Comparison of ENCODE assay signal across 22 cellular contexts in the genomic region with DNA sequence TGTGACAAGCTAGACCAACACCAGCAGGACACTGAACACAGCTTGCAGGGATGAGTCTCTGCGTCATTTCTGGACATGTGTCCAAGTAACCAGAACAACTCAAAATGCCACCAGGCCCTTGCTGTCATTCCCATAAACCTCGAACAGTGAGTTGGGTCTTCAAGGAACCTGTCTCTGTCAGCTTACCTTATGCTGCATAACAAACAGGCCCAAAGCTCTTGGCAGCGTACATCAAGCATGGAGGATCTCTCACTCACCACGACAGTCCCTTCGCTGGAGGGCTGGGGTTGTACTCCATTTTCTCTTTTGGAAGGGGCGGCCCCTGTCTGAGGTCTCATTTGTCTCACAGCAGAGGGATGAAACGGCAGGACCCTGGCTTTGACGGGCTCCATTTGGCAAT. TPM values are rescaled to one million over a fixed set of nuclear protein-coding genes. Genes with fewer than 3 reads are reported as not detected.
A peak's percentile ranks its signal among the peaks of the same experiment; 100 is the strongest.
DNase-seq lines count a peak whose midpoint lies in the region; ATAC-seq, FAIRE-seq and TF ChIP-seq lines count a peak whose summit lies in the region.
"Had no signal": no experiment of that assay in that cellular context is flagged by ENCODE, and none has a peak within 500 bp of the region (broad histone marks: within the 10 kb centered on the region; RNA-seq: fewer than 3 reads in every experiment).

No MANE protein-coding gene starts in this region.

- H3K23me2 ChIP-seq in H1 (ENCODE audit: low read depth, low read length), result peaks cover 2% of the 10 kb centered on the region; the same call in 1 of the 2 replicates

- no peak for TF ChIP-seq POLR2A in HepG2 (IDR thresholded peaks at IDR 0.05; ENCODE audit: insufficient read depth in 1 of 2, low read depth in 2 of 2, low read length in 2 of 2)
- no peak for TF ChIP-seq POLR2A in right lobe of liver (IDR thresholded peaks at IDR 0.05)
- TF ChIP-seq POLR2A in H1 (IDR thresholded peaks at IDR 0.05; ENCODE audit: control extremely low read depth in 1 of 2, low read depth in 2 of 2, low read length in 2 of 2), result no peak
- TF ChIP-seq POLR2A in stomach (IDR thresholded peaks at IDR 0.05), result no peak

- no peak overlapping the region for H4K12ac ChIP-seq in trophoblast cell (ENCODE audit: low read depth, low read length)

- H3K4me2 ChIP-seq in HepG2 (ENCODE audit: low read depth, low read length) (no peak overlapping the region), H1 (ENCODE audit: insufficient read depth in 1 of 2, low read depth in 2 of 2, low read length in 2 of 2) (no peak overlapping the region), trophoblast cell (ENCODE audit: low read length) (no peak overlapping the region)
- H3K4me2 ChIP-seq: A549; BLaER1 treated with 17β-estradiol and CSF1 and Interleukin-3, amounts not matched to agents 10 nM and 100 nM had no signal

- no peak overlapping the region for H2AK5ac ChIP-seq in H1 (ENCODE audit: low read depth, low read length)
- no peak overlapping the region for H2AK5ac ChIP-seq in trophoblast cell (ENCODE audit: low read length)

- no peak overlapping the region for H4K5ac ChIP-seq in H1 (ENCODE audit: insufficient read length, low read depth, low read length)

- no peak overlapping the region for H3K4ac ChIP-seq in H1 (replicated peaks; ENCODE audit: insufficient read length, low read depth, low read length)
- H3K4ac ChIP-seq in trophoblast cell (ENCODE audit: low read depth, low read length), result no peak overlapping the region

- no peak for DNase-seq in HepG2 (ENCODE audit: low spot score)
- DNase-seq in right lobe of liver, result no peak
- DNase-seq in H1 (ENCODE audit: low read depth in 1 of 2, low spot score in 2 of 2), result no peak
- DNase-seq in trophoblast cell, result peak; percentile 34 to 51
- no peak for DNase-seq in stomach
- DNase-seq in right atrium auricular region (ENCODE audit: low spot score), result no peak
- DNase-seq: AML-193; Caco-2; Calu3; CD4-positive, alpha-beta T cell; CD8-positive, alpha-beta T cell; DMS79 treated with DMSO at 0.1 percent for 48 hours; GF-D8 had no signal

- no TSS peak for BruUV-seq in HepG2 (replicated peaks; lab: Mats Ljungman, UMichigan)

- H2BK5ac ChIP-seq in H1 (ENCODE audit: low read depth, low read length) (no peak overlapping the region), trophoblast cell (ENCODE audit: low read depth, low read length, poor library complexity) (no peak overlapping the region)

- TF ChIP-seq CTCF in HepG2 (CRISPR knock-in tag; IDR thresholded peaks at IDR 0.05) (no peak), right lobe of liver (IDR thresholded peaks at IDR 0.05) (no peak), H1 (IDR thresholded peaks at IDR 0.05; ENCODE audit: control extremely low read depth in 1 of 3, insufficient read depth in 1 of 3, low read depth in 1 of 3, low read length in 3 of 3) (no peak), stomach (IDR thresholded peaks at IDR 0.05) (no peak), right atrium auricular region (IDR thresholded peaks at IDR 0.05) (no peak)

- no peak overlapping the region for H3K9ac ChIP-seq in HepG2 (ENCODE audit: insufficient read depth, low read depth, low read length)
- no peak overlapping the region for H3K9ac ChIP-seq in H1 (replicated peaks in 1 of 4; ENCODE audit: extremely low read depth in 1 of 4, low read depth in 3 of 4, low read length in 3 of 4)
- no peak overlapping the region for H3K9ac ChIP-seq in trophoblast cell (ENCODE audit: low read length)
- H3K9ac ChIP-seq: BLaER1 treated with 17β-estradiol and CSF1 and Interleukin-3, amounts not matched to agents 10 nM and 100 nM had no signal

- H3K56ac ChIP-seq in H1 (replicated peaks; ENCODE audit: insufficient read length, low read depth, low read length), result no peak overlapping the region

- FAIRE-seq in HepG2 (lab: Jason Lieb, UNC) (no peak), H1 (lab: Jason Lieb, UNC) (no peak)
- FAIRE-seq: A549, D721Med, G401.6, GM12891, GM19239 had no signal

- intact Hi-C loops in HepG2 (cut with micrococcal nuclease; ENCODE audit: unreplicated experiment), result no loop called here
- intact Hi-C loops in right lobe of liver (cut with DNase I), result no loop called here
- intact Hi-C loops in stomach (cut with DNase I; ENCODE audit: low total_unique reads), result loop anchor here (10.0 kb wide), 1 partner anchor 174 kb away; no protein-coding TSS in a partner anchor

- H3K79me2 ChIP-seq in HepG2 (ENCODE audit: insufficient read depth, low read length) (no peaks in the 10 kb centered on the region), H1 (ENCODE audit: control insufficient read depth in 1 of 2, insufficient read depth in 2 of 2, low read length in 2 of 2) (no peaks in the 10 kb centered on the region), trophoblast cell (ENCODE audit: control insufficient read depth, insufficient read depth, low read length, poor library complexity) (peaks cover 1% of the 10 kb centered on the region)

- CTCF ChIA-PET in HepG2 (lab: Yijun Ruan, JAX; ENCODE audit: low intra/inter-chr PET ratio, low total read pairs) (no interaction called here), H1 (lab: Charles Lee; ENCODE audit: partially characterized antibody) (interaction anchor here (1.0 to 2.9 kb wide), 5 partner anchors 10 to 345 kb away, joined by 3 to 17 read pairs (median 4); no protein-coding TSS in a partner anchor)

- H3K36me3 ChIP-seq in HepG2 (replicated peaks in 1 of 2; ENCODE audit: control insufficient read depth in 1 of 2, insufficient read depth in 2 of 2, low read length in 2 of 2) (no peaks in the 10 kb centered on the region), right lobe of liver (no peaks in the 10 kb centered on the region), H1 (ENCODE audit: control insufficient read depth in 2 of 4, insufficient read depth in 4 of 4, low read length in 3 of 4) (peaks cover 0 to 4% (median 0%) of the 10 kb centered on the region in 4 experiments; a peak in 1 of 8 replicates), trophoblast cell (ENCODE audit: control insufficient read depth in 1 of 2, insufficient read depth in 2 of 2, low read length in 2 of 2) (peaks cover 0 to 6% of the 10 kb centered on the region in 2 experiments), stomach (peaks cover 0 to 12% (median 0%) of the 10 kb centered on the region in 4 donors), right atrium auricular region (peaks cover 4% of the 10 kb centered on the region)

- no peak overlapping the region for H4K8ac ChIP-seq in H1 (ENCODE audit: extremely low read depth, insufficient read depth, low read length)
- H4K8ac ChIP-seq in trophoblast cell (ENCODE audit: low read depth, low read length), result no peak overlapping the region

- 58% methylated on average over 7 of the region's 8 CpGs for WGBS in HepG2 (ENCODE audit: low lambda C conversion rate)
- 62% methylated on average over 2 of the region's 8 CpGs for WGBS in right lobe of liver (ENCODE audit: insufficient coverage, low coverage, low lambda C conversion rate, missing lambda C conversion rate)
- 92% methylated on average over 8 of the region's 8 CpGs; no CpG with 5 or more reads in 1 of the 2 experiments for WGBS in H1 (ENCODE audit: extremely low coverage in 1 of 2, insufficient coverage in 1 of 2, insufficient read length in 1 of 2, insufficient replicate concordance in 2 of 2, low coverage in 1 of 2, low lambda C conversion rate in 2 of 2, missing lambda C conversion rate in 1 of 2), 2 experiments
- WGBS in trophoblast cell (ENCODE audit: extremely low coverage, insufficient coverage, insufficient read length), result no CpG with 5 or more reads among the region's 8 CpGs
- 94 to 100% (median 97%) methylated on average over 8 of the region's 8 CpGs for WGBS in stomach, 5 donors

- H3K4me1 ChIP-seq in HepG2 (ENCODE audit: insufficient read depth, low read length) (no peaks in the 10 kb centered on the region), right lobe of liver (no peaks in the 10 kb centered on the region), H1 (replicated peaks in 1 of 4; ENCODE audit: control insufficient read depth in 3 of 4, insufficient read depth in 4 of 4, low read length in 3 of 4) (peaks cover 0 to 12% (median 6%) of the 10 kb centered on the region in 4 experiments; a peak in 6 of 7 replicates), trophoblast cell (ENCODE audit: control insufficient read depth in 1 of 2, insufficient read depth in 2 of 2, low read length in 2 of 2) (no peaks in the 10 kb centered on the region), stomach (peaks cover 0 to 22% (median 18%) of the 10 kb centered on the region in 4 donors), right atrium auricular region (peaks cover 0 to 10% of the 10 kb centered on the region in 2 donors)
- H3K4me1 ChIP-seq: A549, Caco-2 had no signal

- no peak overlapping the region for H3K4me3 ChIP-seq in HepG2 (replicated peaks in 1 of 3; ENCODE audit: insufficient read depth in 1 of 3, low read depth in 2 of 3, low read length in 3 of 3)
- H3K4me3 ChIP-seq in right lobe of liver, result no peak overlapping the region
- H3K4me3 ChIP-seq in H1 (ENCODE audit: extremely low read depth in 1 of 4, insufficient read depth in 2 of 4, low read depth in 3 of 4, low read length in 4 of 4), result no peak overlapping the region
- H3K4me3 ChIP-seq in trophoblast cell (ENCODE audit: low read depth, low read length), result no peak overlapping the region
- no peak overlapping the region for H3K4me3 ChIP-seq in stomach
- H3K4me3 ChIP-seq in right atrium auricular region, result no peak overlapping the region
- H3K4me3 ChIP-seq: A549; BLaER1 treated with 17β-estradiol and CSF1 and Interleukin-3, amounts not matched to agents 10 nM and 100 nM had no signal

- H3K9me3 ChIP-seq in HepG2 (ENCODE audit: low read length) (no peaks in the 10 kb centered on the region), right lobe of liver (no peaks in the 10 kb centered on the region), H1 (ENCODE audit: insufficient read depth in 2 of 2, low read depth in 1 of 2, low read length in 1 of 2) (peaks cover 0 to 2% of the 10 kb centered on the region in 2 experiments; a peak in 1 of 4 replicates), trophoblast cell (ENCODE audit: insufficient read depth, low read depth, low read length) (peaks cover 14% of the 10 kb centered on the region), stomach (peaks cover 0 to 12% (median 2%) of the 10 kb centered on the region in 4 donors), right atrium auricular region (no peaks in the 10 kb centered on the region)
- H3K9me3 ChIP-seq: A549, Caco-2 had no signal

- H3K27ac ChIP-seq in HepG2 (ENCODE audit: extremely low read length, insufficient read depth, low read length) (no peak overlapping the region), right lobe of liver (no peak overlapping the region), H1 (ENCODE audit: low read depth, low read length) (no peak overlapping the region), trophoblast cell (ENCODE audit: low read depth, low read length) (no peak overlapping the region), stomach (no peak overlapping the region), right atrium auricular region (no peak overlapping the region)
- H3K27ac ChIP-seq: 22Rv1; A549; BLaER1 treated with 17β-estradiol and CSF1 and Interleukin-3, amounts not matched to agents 10 nM and 100 nM; C4-2B had no signal

- TF ChIP-seq RAD21 in HepG2 (CRISPR knock-in tag; IDR thresholded peaks at IDR 0.05) (no peak), H1 (IDR thresholded peaks at IDR 0.05 in 1 of 2, conservative IDR thresholded peaks at IDR 0.05 in 1 of 2; ENCODE audit: low read depth in 2 of 2, low read length in 2 of 2) (no peak)

- H4K20me1 ChIP-seq in HepG2 (ENCODE audit: insufficient read depth, low read length) (no peaks in the 10 kb centered on the region), H1 (replicated peaks in 1 of 2; ENCODE audit: control insufficient read depth in 1 of 2, insufficient read depth in 2 of 2, low read length in 2 of 2) (peaks cover 3 to 8% of the 10 kb centered on the region in 2 experiments)

- H2BK120ac ChIP-seq in H1 (replicated peaks; ENCODE audit: low read depth, low read length) (no peak overlapping the region), trophoblast cell (ENCODE audit: insufficient read depth, low read length, poor library complexity) (no peak overlapping the region)

- H4K91ac ChIP-seq in H1 (replicated peaks; ENCODE audit: insufficient read length, low read length) (no peak overlapping the region), trophoblast cell (ENCODE audit: low read depth, low read length) (no peak overlapping the region)

- H2BK12ac ChIP-seq in H1 (ENCODE audit: low read depth, low read length) (peak overlapping the region; percentile 20; the same call in 1 of the 2 replicates), trophoblast cell (ENCODE audit: low read length) (no peak overlapping the region)

- in situ Hi-C loops in HepG2 (cut with HindIII; ENCODE audit: extremely low pct_ligation_motif_present, low pct_unique_long_range_greater_than_20kb), result no loop called here

- H3K79me1 ChIP-seq in H1 (ENCODE audit: low read depth, low read length), result no peaks in the 10 kb centered on the region
- H3K79me1 ChIP-seq in trophoblast cell (ENCODE audit: low read length), result peaks cover 2% of the 10 kb centered on the region

- H2BK15ac ChIP-seq in H1 (ENCODE audit: low read length), result no peak overlapping the region

- no peak for ATAC-seq in HepG2
- no peak for ATAC-seq in right lobe of liver
- ATAC-seq: A549; CD8-positive, alpha-beta T cell had no signal

- H2AFZ ChIP-seq in HepG2 (ENCODE audit: low read length), result no peak overlapping the region
- H2AFZ ChIP-seq in H1 (ENCODE audit: low read length), result no peak overlapping the region
- no peak overlapping the region for H2AFZ ChIP-seq in trophoblast cell (ENCODE audit: insufficient read depth, low read length, poor library complexity)

- POLR2A ChIA-PET in HepG2 (lab: Yijun Ruan, JAX), result no interaction called here
- POLR2A ChIA-PET in H1 (lab: Charles Lee; ENCODE audit: partially characterized antibody), result no interaction called here

- H2BK20ac ChIP-seq in H1 (ENCODE audit: low read length), result no peak overlapping the region

- H3K27me3 ChIP-seq in HepG2 (ENCODE audit: control insufficient read depth in 1 of 2, insufficient read depth in 2 of 2, low read length in 2 of 2), result peaks cover 5 to 64% of the 10 kb centered on the region in 2 experiments
- no peaks in the 10 kb centered on the region for H3K27me3 ChIP-seq in right lobe of liver
- H3K27me3 ChIP-seq in H1 (replicated peaks in 1 of 4; ENCODE audit: control insufficient read depth in 3 of 4, extremely low read depth in 1 of 4, insufficient read depth in 3 of 4, low read length in 3 of 4), result peaks cover 0 to 64% (median 46%) of the 10 kb centered on the region in 4 experiments; a peak in 6 of 7 replicates
- H3K27me3 ChIP-seq in trophoblast cell (ENCODE audit: insufficient read depth, low read length), result no peaks in the 10 kb centered on the region
- peaks cover 0 to 11% (median 2%) of the 10 kb centered on the region in 3 donors for H3K27me3 ChIP-seq in stomach
- no peaks in the 10 kb centered on the region for H3K27me3 ChIP-seq in right atrium auricular region

- H3K14ac ChIP-seq in H1 (ENCODE audit: insufficient read length) (no peak overlapping the region), trophoblast cell (ENCODE audit: low read length) (no peak overlapping the region)

- TF ChIP-seq EP300 in HepG2 (IDR thresholded peaks at IDR 0.05; ENCODE audit: low read depth in 2 of 2, low read length in 2 of 2) (no peak), HepG2 (CRISPR knock-in tag; IDR thresholded peaks at IDR 0.05; ENCODE audit: borderline replicate concordance) (no peak), H1 (IDR thresholded peaks at IDR 0.05; ENCODE audit: borderline replicate concordance in 1 of 2, low read depth in 2 of 2, low read length in 2 of 2) (no peak), stomach (IDR thresholded peaks at IDR 0.05) (no peak)

- H3K23ac ChIP-seq in H1 (ENCODE audit: insufficient read length) (no peak overlapping the region), trophoblast cell (ENCODE audit: low read length) (no peak overlapping the region)

- H3K18ac ChIP-seq in H1 (ENCODE audit: extremely low read depth, low read length), result no peak overlapping the region
- no peak overlapping the region for H3K18ac ChIP-seq in trophoblast cell (ENCODE audit: low read length)

RNA-seq across cellular contexts. Expression of a gene that starts 6.8 kb away (rescaled TPM):
- total RNA-seq in HepG2 (2016; rRNA removed; fragmentation: Illumina TruSeq; extraction: Trizol) (not detected in 2 replicates), right lobe of liver (1 to 10 TPM; 2.2 to 8.0 (median 3.6) TPM), stomach (10 to 100 TPM; 10.5 to 99.1 (median 14.2) TPM), right atrium auricular region (10 to 100 TPM; 17.2 to 28.7 TPM)
- not detected in 2 replicates for total RNA-seq in HepG2 (2016; cell fraction: cytosol; rRNA removed; fragmentation: Illumina TruSeq; extraction: Trizol; ENCODE audit: low read depth)
- total RNA-seq in HepG2 (2016; cell fraction: insoluble cytoplasmic fraction; rRNA removed; fragmentation: Illumina TruSeq; extraction: Trizol), result not detected in 2 replicates
- not detected in 2 replicates for total RNA-seq in HepG2 (2016; cell fraction: membrane; rRNA removed; fragmentation: Illumina TruSeq; extraction: Trizol)
- not detected in 2 replicates for total RNA-seq in HepG2 (2016; cell fraction: nucleus; rRNA removed; fragmentation: Illumina TruSeq; extraction: Trizol)
- polyA plus RNA-seq in HepG2 (2011; rRNA removed) (not detected in 2 replicates), H1 (2011; rRNA removed) (14.1 and 21.8 TPM in 2 replicates), stomach (10 to 100 TPM; 41.7 to 51.0 (median 42.9) TPM)
- not detected in 2 replicates for polyA plus RNA-seq in HepG2 (2011; cell fraction: cytosol; rRNA removed)
- 0.10 and 0.23 TPM in 2 replicates for polyA plus RNA-seq in HepG2 (2011; cell fraction: nucleus; rRNA removed)
- polyA plus RNA-seq in HepG2 (2012), result not detected in 2 replicates
- polyA plus RNA-seq in HepG2 (2016; cell fraction: cytosol; fragmentation: Illumina TruSeq; extraction: Trizol; ENCODE audit: low read depth), result not detected in 2 replicates
- polyA plus RNA-seq in HepG2 (2016; cell fraction: insoluble cytoplasmic fraction; fragmentation: Illumina TruSeq; extraction: Trizol; ENCODE audit: low read depth), result not detected in 2 replicates
- not detected in 2 replicates for polyA plus RNA-seq in HepG2 (2016; cell fraction: membrane; fragmentation: Illumina TruSeq; extraction: Trizol; ENCODE audit: low read depth)
- not detected in 2 replicates for polyA plus RNA-seq in HepG2 (2016; cell fraction: nucleus; fragmentation: Illumina TruSeq; extraction: Trizol; ENCODE audit: insufficient read depth, low read depth)
- 17.4 TPM in 1 of 2 replicates, not detected in the other for polyA minus RNA-seq in HepG2 (2011; rRNA and poly(A)+ RNA removed; ENCODE audit: low replicate concordance)
- polyA minus RNA-seq in HepG2 (2011; cell fraction: cytosol; rRNA and poly(A)+ RNA removed), result 0.30 and 0.70 TPM in 2 replicates
- 0.52 TPM in 1 of 2 replicates, not detected in the other for polyA minus RNA-seq in HepG2 (2011; cell fraction: nucleus; rRNA and poly(A)+ RNA removed)
- 12.8 and 16.2 TPM in 2 replicates for total RNA-seq in H1 (2021; fragmentation: NEBNext Ultra II Directional; extraction: Animal tissue kit (Norgen Biotek cat#: 25700))
- 13.5 TPM for polyA plus RNA-seq in H1 (2011; cell fraction: cytosol; rRNA removed)
- 19.1 TPM for polyA plus RNA-seq in H1 (2011; cell fraction: nucleus; rRNA removed)
- polyA plus RNA-seq in H1 (2012, experiment 1 of 2), result 5.5 to 12.0 TPM (median 10.3 TPM) in 4 replicates
- 12.8 TPM for polyA plus RNA-seq in H1 (2012, experiment 2 of 2)
- 12.8 TPM for polyA plus RNA-seq in H1 (2013, experiment 1 of 2)
- polyA plus RNA-seq in H1 (2013, experiment 2 of 2), result 10.8 TPM
- 1.7 and 2.9 TPM in 2 replicates for polyA minus RNA-seq in H1 (2011; rRNA and poly(A)+ RNA removed)
- polyA minus RNA-seq in H1 (2011; cell fraction: cytosol; rRNA and poly(A)+ RNA removed), result 16.9 TPM
- polyA minus RNA-seq in H1 (2011; cell fraction: nucleus; rRNA and poly(A)+ RNA removed), result 23.8 TPM
- polyA plus RNA-seq in trophoblast cell (2013), result 604 and 638 TPM in 2 replicates

RNA-seq across cellular contexts. Expression of a gene that starts 50.4 kb away (rescaled TPM):
- total RNA-seq in HepG2 (2016; rRNA removed; fragmentation: Illumina TruSeq; extraction: Trizol), result 0.36 and 0.55 TPM in 2 replicates
- 0.40 TPM in 1 of 2 replicates, not detected in the other for total RNA-seq in HepG2 (2016; cell fraction: cytosol; rRNA removed; fragmentation: Illumina TruSeq; extraction: Trizol; ENCODE audit: low read depth)
- total RNA-seq in HepG2 (2016; cell fraction: insoluble cytoplasmic fraction; rRNA removed; fragmentation: Illumina TruSeq; extraction: Trizol), result 0.27 and 0.56 TPM in 2 replicates
- 0.31 and 0.65 TPM in 2 replicates for total RNA-seq in HepG2 (2016; cell fraction: membrane; rRNA removed; fragmentation: Illumina TruSeq; extraction: Trizol)
- not detected in 2 replicates for total RNA-seq in HepG2 (2016; cell fraction: nucleus; rRNA removed; fragmentation: Illumina TruSeq; extraction: Trizol)
- 0.78 and 1.5 TPM in 2 replicates for polyA plus RNA-seq in HepG2 (2011; rRNA removed)
- polyA plus RNA-seq in HepG2 (2011; cell fraction: cytosol; rRNA removed), result 2.2 and 3.8 TPM in 2 replicates
- polyA plus RNA-seq in HepG2 (2011; cell fraction: nucleus; rRNA removed), result 3.7 and 3.9 TPM in 2 replicates
- polyA plus RNA-seq in HepG2 (2012), result 1.5 and 2.9 TPM in 2 replicates
- polyA plus RNA-seq in HepG2 (2016; cell fraction: cytosol; fragmentation: Illumina TruSeq; extraction: Trizol; ENCODE audit: low read depth), result 1.1 and 1.5 TPM in 2 replicates
- polyA plus RNA-seq in HepG2 (2016; cell fraction: insoluble cytoplasmic fraction; fragmentation: Illumina TruSeq; extraction: Trizol; ENCODE audit: low read depth), result 2.2 and 2.4 TPM in 2 replicates
- 1.2 and 1.5 TPM in 2 replicates for polyA plus RNA-seq in HepG2 (2016; cell fraction: membrane; fragmentation: Illumina TruSeq; extraction: Trizol; ENCODE audit: low read depth)
- 2.0 and 2.5 TPM in 2 replicates for polyA plus RNA-seq in HepG2 (2016; cell fraction: nucleus; fragmentation: Illumina TruSeq; extraction: Trizol; ENCODE audit: insufficient read depth, low read depth)
- polyA minus RNA-seq in HepG2 (2011; rRNA and poly(A)+ RNA removed; ENCODE audit: low replicate concordance), result 1.2 and 12.9 TPM in 2 replicates
- 0.88 and 1.4 TPM in 2 replicates for polyA minus RNA-seq in HepG2 (2011; cell fraction: cytosol; rRNA and poly(A)+ RNA removed)
- polyA minus RNA-seq in HepG2 (2011; cell fraction: nucleus; rRNA and poly(A)+ RNA removed), result 0.64 and 0.87 TPM in 2 replicates
- 10 to 100 TPM in 2 of 6 experiments, 1 to 10 TPM in 1, under 1 TPM in 2, not detected in 1; 0.51 to 12.7 (median 5.9) TPM for total RNA-seq in right lobe of liver
- 5.2 and 5.4 TPM in 2 replicates for total RNA-seq in H1 (2021; fragmentation: NEBNext Ultra II Directional; extraction: Animal tissue kit (Norgen Biotek cat#: 25700))
- 7.6 and 11.6 TPM in 2 replicates for polyA plus RNA-seq in H1 (2011; rRNA removed)
- 5.3 TPM for polyA plus RNA-seq in H1 (2011; cell fraction: cytosol; rRNA removed)
- 8.3 TPM for polyA plus RNA-seq in H1 (2011; cell fraction: nucleus; rRNA removed)
- 3.0 to 7.5 TPM (median 5.8 TPM) in 4 replicates for polyA plus RNA-seq in H1 (2012, experiment 1 of 2)
- 6.4 TPM for polyA plus RNA-seq in H1 (2012, experiment 2 of 2)
- polyA plus RNA-seq in H1 (2013, experiment 1 of 2), result 15.6 TPM
- polyA plus RNA-seq in H1 (2013, experiment 2 of 2), result 14.7 TPM
- 0.24 TPM in 1 of 2 replicates, not detected in the other for polyA minus RNA-seq in H1 (2011; rRNA and poly(A)+ RNA removed)
- polyA minus RNA-seq in H1 (2011; cell fraction: cytosol; rRNA and poly(A)+ RNA removed), result 3.5 TPM
- polyA minus RNA-seq in H1 (2011; cell fraction: nucleus; rRNA and poly(A)+ RNA removed), result 13.2 TPM
- 252 and 269 TPM in 2 replicates for polyA plus RNA-seq in trophoblast cell (2013)
- total RNA-seq in stomach, result 10 to 100 TPM in 1 of 5 donors, 1 to 10 TPM in 1, not detected in 3; 3.1 to 34.2 TPM
- 10 to 100 TPM; 19.7 to 32.7 (median 25.5) TPM for polyA plus RNA-seq in stomach
- 1 to 10 TPM; 1.8 to 2.6 TPM for total RNA-seq in right atrium auricular region
- total RNA-seq: B cell had no signal

Comparison
In these comparisons a context has a peak if more than half of its experiments do, and no peak if none do; other contexts are left out.
1. DNase-seq: peak in trophoblast cell (2 of 2); none in HepG2 (single experiment), right lobe of liver (0 of 3), H1 (0 of 2), stomach (single experiment) and right atrium auricular region (single experiment).